8 cellular contexts compared by ENCODE assay signal in genomic region chr2:241315879-241316700, GRCh38.
DNase-seq lines count a peak whose midpoint lies in the region; ATAC-seq lines count a peak whose summit lies in the region.

Gene SEPTIN2, plus strand, starts transcription at chr2:241315925. Its CDS starts 8,308 bp downstream, at chr2:241324233.

- peak; percentile 37 for ATAC-seq in HG02588 (IDR thresholded peaks at IDR 0.05; ENCODE audit: unreplicated experiment)

- DNase-seq in NCI-H1092 treated with DMSO at 0.1 percent for 48 hours (lab: John Stamatoyannopoulos, UW) (peak; percentile 37), NCI-H1092 (lab: John Stamatoyannopoulos, UW) (no peak), NCI-H1105 treated with DMSO at 0.1 percent for 48 hours (lab: John Stamatoyannopoulos, UW) (peak; percentile 28), midbrain (lab: John Stamatoyannopoulos, UW) (peak; percentile 81)
- peak; percentile 74 for DNase-seq in activated CD4-positive, alpha-beta T cell treated with anti-CD3 and anti-CD28 coated beads, Interleukin-2, amount 50 U/mL, for 1 hour
- peak; percentile 71 for DNase-seq in effector CD8-positive, alpha-beta T cell (lab: John Stamatoyannopoulos, UW)
- peak; percentile 47 to 66 for DNase-seq in stimulated activated CD8-positive, alpha-beta memory T cell treated with anti-CD3 and anti-CD28 coated beads, Interleukin-7, amount 100 ng/mL, for 48 hours (ENCODE audit: extremely low read depth in 1 of 2, low read depth in 1 of 2)
